Comparison of ENCODE assay signal across 22 cellular contexts in the genomic region with DNA sequence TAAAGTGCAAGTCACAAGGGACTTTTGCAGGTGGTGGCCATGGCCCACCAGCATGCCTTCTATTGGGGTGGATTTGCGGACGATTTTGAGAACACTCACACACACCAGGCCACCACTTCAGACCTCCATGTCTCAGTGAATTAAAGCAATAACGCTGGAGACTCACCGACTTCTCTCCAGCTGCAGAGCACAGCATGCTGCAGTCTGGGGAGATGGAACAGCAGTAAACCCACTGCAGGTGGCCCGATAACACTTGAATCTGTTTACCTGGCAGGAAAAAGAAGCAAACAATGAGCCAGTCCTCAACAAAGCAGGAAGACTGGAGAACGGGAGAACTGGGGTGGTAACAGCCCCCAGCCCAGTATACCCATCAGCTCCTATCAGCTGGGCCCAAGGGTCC. TPM values are rescaled to one million over a fixed set of nuclear protein-coding genes. Genes with fewer than 3 reads are reported as not detected.
DNase-seq lines count a peak whose midpoint lies in the region; ATAC-seq and TF ChIP-seq lines count a peak whose summit lies in the region.
"Had no signal": no experiment of that assay in that cellular context is flagged by ENCODE, and none has a peak within 500 bp of the region (broad histone marks: within the 10 kb centered on the region; RNA-seq: fewer than 3 reads in every experiment).

No MANE protein-coding gene starts in this region.

- H3K4me3 Mint-ChIP-seq in activated naive CD8-positive, alpha-beta T cell treated with anti-CD3 and anti-CD28 coated beads, Interleukin-2, amount 50 U/mL, for 24 hours = no peak overlapping the region
- H3K4me3 Mint-ChIP-seq: B cell; mesothelial cell of epicardium; natural killer cell treated with Interleukin-12 subunit alpha and Interleukin-12 subunit beta and Interleukin-15 and Interleukin-18, amount 100 ng/mL, for 72 hours; type B pancreatic cell had no signal

- 72 to 76% methylated on average over 6 of the region's 6 CpGs for WGBS in aorta, 2 donors

- H3K9me3 ChIP-seq in HEK293 (ENCODE audit: control insufficient read depth, insufficient read depth, low read depth, low read length) (no peaks in the 10 kb centered on the region), aorta (ENCODE audit: control insufficient read depth, low read length) (no peaks in the 10 kb centered on the region)
- H3K9me3 ChIP-seq: Peyer's patch, sigmoid colon had no signal

- H3K9me3 Mint-ChIP-seq in activated naive CD8-positive, alpha-beta T cell treated with anti-CD3 and anti-CD28 coated beads, Interleukin-2, amount 50 U/mL, for 24 hours = no peaks in the 10 kb centered on the region
- H3K9me3 Mint-ChIP-seq: mesothelial cell of epicardium; natural killer cell treated with Interleukin-12 subunit alpha and Interleukin-12 subunit beta and Interleukin-15 and Interleukin-18, amount 100 ng/mL, for 72 hours; type B pancreatic cell had no signal

- no peaks in the 10 kb centered on the region for H3K27me3 Mint-ChIP-seq in activated naive CD8-positive, alpha-beta T cell treated with anti-CD3 and anti-CD28 coated beads, Interleukin-2, amount 50 U/mL, for 24 hours
- H3K27me3 Mint-ChIP-seq: B cell; natural killer cell treated with Interleukin-12 subunit alpha and Interleukin-12 subunit beta and Interleukin-15 and Interleukin-18, amount 100 ng/mL, for 72 hours; type B pancreatic cell had no signal

- peak overlapping the region; percentile 80 for H3K27ac Mint-ChIP-seq in activated naive CD8-positive, alpha-beta T cell treated with anti-CD3 and anti-CD28 coated beads, Interleukin-2, amount 50 U/mL, for 24 hours
- H3K27ac Mint-ChIP-seq: B cell, mesothelial cell of epicardium, type B pancreatic cell had no signal

- H3K4me1 Mint-ChIP-seq in activated naive CD8-positive, alpha-beta T cell treated with anti-CD3 and anti-CD28 coated beads, Interleukin-2, amount 50 U/mL, for 24 hours = peaks cover 63% of the 10 kb centered on the region

- H3K27ac ChIP-seq in HEK293 (ENCODE audit: extremely low read depth, low read depth, low read length) = no peak overlapping the region
- H3K27ac ChIP-seq in aorta (ENCODE audit: low read depth in 1 of 2, low read length in 2 of 2) = no peak overlapping the region
- H3K27ac ChIP-seq: parathyroid adenoma, Peyer's patch, sigmoid colon had no signal

- intact Hi-C loops in aorta (cut with DNase I) = loop anchor here in 1 of 2 donors (10.0 kb wide), 1 partner anchor 163 kb away; no protein-coding TSS in a partner anchor

- CTCF ChIA-PET in HEK293 (lab: Yijun Ruan, JAX) = interaction anchor here (0.6 to 1.1 kb wide), 3 partner anchors 12 to 163 kb away, joined by 3 to 4 read pairs (median 3); no protein-coding TSS in a partner anchor

- DNase-seq in NCI-H2196 (lab: John Stamatoyannopoulos, UW; ENCODE audit: unreplicated experiment) (peak; percentile 22), NCI-H2196 treated with DMSO at 0.1 percent for 48 hours (lab: John Stamatoyannopoulos, UW; ENCODE audit: unreplicated experiment) (no peak), NCI-H2107 treated with DMSO at 0.1 percent for 48 hours (lab: John Stamatoyannopoulos, UW; ENCODE audit: unreplicated experiment) (peak; percentile 96), aorta (no peak)
- DNase-seq in activated naive CD8-positive, alpha-beta T cell treated with anti-CD3 and anti-CD28 coated beads, Interleukin-2, amount 50 U/mL, for 24 hours = no peak
- DNase-seq in activated effector memory CD4-positive, alpha-beta T cell treated with Interleukin-2 at 50 U/mL for 16 hours = no peak
- DNase-seq: 8988T; activated naive CD4-positive, alpha-beta T cell; effector memory CD4-positive, alpha-beta T cell; left colon; NCI-H1930; NK-92 treated with Interleukin-12 subunit alpha and Interleukin-12 subunit beta, amount 100 ng/mL, for 24 hours; Peyer's patch; sigmoid colon; stimulated activated naive CD4-positive, alpha-beta T cell treated with Interleukin-2 at 50 U/mL for 16 hours had no signal

- no peak overlapping the region for H3K4me3 ChIP-seq in HEK293 (ENCODE audit: low read depth, low read length)
- no peak overlapping the region for H3K4me3 ChIP-seq in aorta (ENCODE audit: low read length in 2 of 2)
- H3K4me3 ChIP-seq: Peyer's patch, sigmoid colon had no signal

- H3K36me3 ChIP-seq in HEK293 (ENCODE audit: control insufficient read depth in 2 of 2, insufficient read depth in 1 of 2, low read length in 2 of 2) (peaks cover 35 to 86% of the 10 kb centered on the region in 2 experiments), aorta (ENCODE audit: control insufficient read depth in 1 of 2, insufficient read depth in 2 of 2, low read length in 1 of 2) (peaks cover 7 to 27% of the 10 kb centered on the region in 2 donors)

- peaks cover 77% of the 10 kb centered on the region for H3K36me3 Mint-ChIP-seq in activated naive CD8-positive, alpha-beta T cell treated with anti-CD3 and anti-CD28 coated beads, Interleukin-2, amount 50 U/mL, for 24 hours (ENCODE audit: low read depth)

- TF ChIP-seq CTCF in HEK293 (tag by site-specific recombination; IDR thresholded peaks at IDR 0.05) = no peak

- H3K27me3 ChIP-seq in aorta (ENCODE audit: control insufficient read depth in 1 of 2, insufficient read depth in 2 of 2, low read length in 1 of 2) = no peaks in the 10 kb centered on the region
- H3K27me3 ChIP-seq: Peyer's patch, sigmoid colon had no signal

- H3K4me1 ChIP-seq in HEK293 (ENCODE audit: control insufficient read depth, insufficient read depth, low read length) (no peaks in the 10 kb centered on the region), aorta (ENCODE audit: control insufficient read depth in 1 of 2, insufficient read depth in 2 of 2, low read length in 2 of 2) (no peaks in the 10 kb centered on the region)
- H3K4me1 ChIP-seq: parathyroid adenoma, Peyer's patch, sigmoid colon had no signal

- POLR2A ChIA-PET in HEK293 (lab: Yijun Ruan, JAX) = no interaction called here

- ATAC-seq in activated naive CD8-positive, alpha-beta T cell treated with anti-CD3 and anti-CD28 coated beads, Interleukin-2, amount 50 U/mL, for 24 hours = no peak
- ATAC-seq in HG03565 (IDR thresholded peaks at IDR 0.05; ENCODE audit: unreplicated experiment) = no peak
- ATAC-seq in aorta (ENCODE audit: low FRiP score) = no peak
- ATAC-seq: left colon; natural killer cell treated with Interleukin-12 subunit alpha and Interleukin-12 subunit beta and Interleukin-15 and Interleukin-18, amount 100 ng/mL, for 72 hours had no signal

TF ChIP-seq in HEK293, 187 proteins besides CTCF, POLR2A, EP300 and RAD21:
- TF ChIP-seq YY2 (tag by site-specific recombination; IDR thresholded peaks at IDR 0.05) (no peak), ZIC2 (tag by site-specific recombination; IDR thresholded peaks at IDR 0.05) (peak; percentile 96)

RNA-seq across cellular contexts. Expression of a gene that starts 21.6 kb away (rescaled TPM):
- 1 to 10 TPM; 5.7 to 8.1 TPM for total RNA-seq in aorta
- polyA plus RNA-seq in aorta = 10 to 100 TPM in 1 of 2 donors, 1 to 10 TPM in 1; 6.1 to 12.0 TPM

RNA-seq across cellular contexts. Expression of a gene that starts 22.9 kb away (rescaled TPM):
- total RNA-seq in aorta = 10 to 100 TPM; 61.2 to 97.3 TPM
- polyA plus RNA-seq in aorta = 10 to 100 TPM; 41.1 to 77.4 TPM

Comparison
In these comparisons a context has a peak if more than half of its experiments do, and no peak if none do; other contexts are left out.
1. DNase-seq: peak in NCI-H2196 (single experiment) and NCI-H2107 treated with DMSO at 0.1 percent for 48 hours (single experiment); none in NCI-H2196 treated with DMSO at 0.1 percent for 48 hours (single experiment), activated naive CD8-positive, alpha-beta T cell treated with anti-CD3 and anti-CD28 coated beads, Interleukin-2, amount 50 U/mL, for 24 hours (single experiment), activated effector memory CD4-positive, alpha-beta T cell treated with Interleukin-2 at 50 U/mL for 16 hours (single experiment) and aorta (0 of 2).